1 cellular context compared by ENCODE assay signal in the genomic region with DNA sequence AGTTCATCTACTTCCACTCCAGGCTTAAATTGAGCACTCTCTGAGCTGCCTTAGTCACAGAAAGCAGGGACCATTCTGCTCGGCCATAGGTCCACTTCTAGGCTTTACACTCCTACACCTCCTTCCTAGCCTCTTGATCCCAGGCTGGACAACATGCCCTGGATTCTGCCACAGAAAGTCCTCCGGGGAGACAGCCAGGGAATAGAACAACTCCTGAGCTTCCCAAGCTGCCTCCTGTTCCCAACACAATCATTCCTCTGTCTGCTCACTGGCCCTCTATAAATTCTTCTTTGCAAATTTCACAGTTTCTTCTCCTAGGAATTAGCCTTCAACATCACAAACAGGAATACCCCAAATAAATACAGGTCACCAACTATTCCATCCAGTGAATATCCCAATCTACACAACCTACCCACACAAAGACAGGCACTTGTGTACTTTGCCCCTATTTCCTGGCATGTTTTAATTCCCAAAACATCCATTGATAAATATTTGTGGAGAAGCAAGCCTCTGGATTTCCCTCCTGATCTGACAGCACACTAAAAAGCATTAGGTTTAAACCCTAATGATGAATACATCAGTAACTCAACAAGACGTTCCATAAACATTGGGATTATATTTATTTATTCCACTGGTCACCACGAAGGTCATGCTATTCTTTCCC.
TF ChIP-seq lines count a peak whose summit lies in the region.

No MANE protein-coding gene starts in this region.

TF ChIP-seq in H1, 55 proteins besides CTCF, POLR2A, EP300 and RAD21:
- TF ChIP-seq TAF1 (IDR thresholded peaks at IDR 0.05; ENCODE audit: low read depth, low read length) (no peak), NRF1 (IDR thresholded peaks at IDR 0.05; ENCODE audit: low read depth, low read length) (no peak), CHD1 (IDR thresholded peaks at IDR 0.05; ENCODE audit: low read depth, low read length) (no peak)
- TF ChIP-seq, protein P1, sequence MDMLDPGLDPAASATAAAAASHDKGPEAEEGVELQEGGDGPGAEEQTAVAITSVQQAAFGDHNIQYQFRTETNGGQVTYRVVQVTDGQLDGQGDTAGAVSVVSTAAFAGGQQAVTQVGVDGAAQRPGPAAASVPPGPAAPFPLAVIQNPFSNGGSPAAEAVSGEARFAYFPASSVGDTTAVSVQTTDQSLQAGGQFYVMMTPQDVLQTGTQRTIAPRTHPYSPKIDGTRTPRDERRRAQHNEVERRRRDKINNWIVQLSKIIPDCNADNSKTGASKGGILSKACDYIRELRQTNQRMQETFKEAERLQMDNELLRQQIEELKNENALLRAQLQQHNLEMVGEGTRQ (IDR thresholded peaks at IDR 0.05; ENCODE audit: low read length) = no peak
